1 cellular context compared by ENCODE assay signal in the genomic region with DNA sequence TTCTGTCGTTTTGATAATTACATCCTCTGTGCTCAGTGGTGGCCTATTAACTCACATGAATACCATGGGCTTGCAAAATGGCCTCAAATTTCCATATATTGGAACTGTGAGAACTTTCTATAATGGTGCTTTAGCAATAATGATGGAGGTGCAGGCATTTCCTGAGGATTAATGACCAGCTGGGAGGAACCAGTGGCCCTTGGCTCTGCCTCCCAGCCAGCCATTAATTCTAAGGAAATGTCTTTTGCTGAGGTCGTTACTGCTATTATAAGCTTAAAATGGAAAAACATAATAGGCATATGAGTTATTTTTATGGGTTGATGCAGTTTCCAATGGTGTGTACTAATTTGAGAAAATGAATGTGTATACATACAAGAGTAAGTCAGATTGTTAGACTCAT.
TF ChIP-seq lines count a peak whose summit lies in the region.

No MANE protein-coding gene starts in this region.

TF ChIP-seq in H1, 55 proteins besides CTCF, POLR2A, EP300 and RAD21:
- no peak for TF ChIP-seq JUND (IDR thresholded peaks at IDR 0.05; ENCODE audit: low read length)
- no peak for TF ChIP-seq CBX8 (IDR thresholded peaks at IDR 0.05; ENCODE audit: borderline replicate concordance, low read depth, low read length)
- TF ChIP-seq CREB1 (IDR thresholded peaks at IDR 0.05): no peak
- TF ChIP-seq, protein P1, sequence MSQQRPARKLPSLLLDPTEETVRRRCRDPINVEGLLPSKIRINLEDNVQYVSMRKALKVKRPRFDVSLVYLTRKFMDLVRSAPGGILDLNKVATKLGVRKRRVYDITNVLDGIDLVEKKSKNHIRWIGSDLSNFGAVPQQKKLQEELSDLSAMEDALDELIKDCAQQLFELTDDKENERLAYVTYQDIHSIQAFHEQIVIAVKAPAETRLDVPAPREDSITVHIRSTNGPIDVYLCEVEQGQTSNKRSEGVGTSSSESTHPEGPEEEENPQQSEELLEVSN (IDR thresholded peaks at IDR 0.05): no peak
